28 cellular contexts compared by ENCODE assay signal in the genomic region with DNA sequence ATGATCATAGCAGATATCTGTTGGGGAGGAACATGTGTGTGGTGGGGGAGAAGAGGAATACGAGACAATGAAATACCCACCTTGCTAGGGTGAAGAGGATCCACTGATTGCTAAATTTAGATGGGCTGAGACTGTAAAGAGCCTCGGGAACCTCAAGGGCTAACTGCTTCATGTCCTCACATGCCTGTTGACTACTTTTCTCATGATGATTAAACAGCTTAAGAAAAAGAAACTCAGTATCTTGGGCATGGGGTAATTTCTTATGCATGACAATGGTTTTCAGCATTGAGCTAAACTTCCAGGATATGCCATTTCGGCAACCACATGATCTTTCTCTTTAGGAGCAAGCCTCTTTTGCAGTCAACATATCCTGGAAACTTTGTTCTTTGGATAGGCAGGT. TPM values are rescaled to one million over a fixed set of nuclear protein-coding genes. Genes with fewer than 3 reads are reported as not detected.
"Had no signal": no experiment of that assay in that cellular context is flagged by ENCODE, and none has a peak within 500 bp of the region (broad histone marks: within the 10 kb centered on the region; RNA-seq: fewer than 3 reads in every experiment).

No MANE protein-coding gene starts in this region.

- FAIRE-seq: islet of Langerhans had no signal

- H3K4me1 ChIP-seq: uterus had no signal

- H3K4me3 ChIP-seq: adrenal gland, body of pancreas, coronary artery, dorsolateral prefrontal cortex, heart right ventricle, right lobe of liver, skin epidermis, uterus had no signal

- H3K9me3 ChIP-seq: adrenal gland, body of pancreas, heart right ventricle, neutrophil, right lobe of liver, uterus had no signal

- H3K27me3 ChIP-seq: adrenal gland, body of pancreas, heart right ventricle, right lobe of liver, uterus had no signal

- ATAC-seq: activated T-cell treated with anti-CD3 and anti-CD28 coated beads, Interleukin-2, amount 50 U/mL, for 72 hours; body of pancreas; esophagus mucosa; heart right ventricle; left ventricle myocardium superior; right lobe of liver; stimulated activated effector memory CD8-positive, alpha-beta T cell treated with anti-CD3 and anti-CD28 coated beads, Interleukin-12 subunit alpha, Interleukin-12 subunit beta, amount 100 ng/mL, for 72 hours; T-cell had no signal

- H3K36me3 ChIP-seq: adrenal gland, heart right ventricle, neutrophil, right lobe of liver, uterus had no signal

- DNase-seq: activated CD4-positive, alpha-beta T cell treated with anti-CD3 and anti-CD28 coated beads for 4 hours; activated CD4-positive, alpha-beta T cell treated with anti-CD3 and anti-CD28 coated beads, Interleukin-2, amount 50 U/mL, for 4 hours; activated naive CD4-positive, alpha-beta T cell treated with Interleukin-2 at 50 U/mL for 16 hours; activated naive CD8-positive, alpha-beta T cell treated with anti-CD3 and anti-CD28 coated beads for 36 hours; activated T-cell treated with anti-CD3 and anti-CD28 coated beads for 4 hours; activated T-cell treated with anti-CD3 and anti-CD28 coated beads, Interleukin-2, amount 50 U/mL, for 72 hours; adrenal gland; aorta; body of pancreas; dorsolateral prefrontal cortex; effector memory CD4-positive, alpha-beta T cell; foreskin melanocyte; heart right ventricle; left ventricle myocardium superior; naive B cell; nephron progenitor cell; right lobe of liver; stimulated activated CD4-positive, alpha-beta T cell treated with anti-CD3 and anti-CD28 coated beads, Interleukin-12 subunit alpha, Interleukin-12 subunit beta, amount 100 ng/mL, for 4 hours; stimulated activated CD4-positive, alpha-beta T cell treated with anti-CD3 and anti-CD28 coated beads, Interleukin-4, amount 100 ng/mL, for 1 hour; substantia nigra; T-cell; uterus had no signal

- H3K27ac ChIP-seq: adrenal gland, body of pancreas, coronary artery, dorsolateral prefrontal cortex, heart right ventricle, neutrophil, right lobe of liver, uterus had no signal

RNA-seq across cellular contexts. Expression of a gene that starts 3.9 kb away (rescaled TPM):
- total RNA-seq: activated naive CD8-positive, alpha-beta T cell treated with anti-CD3 and anti-CD28 coated beads for 36 hours had no signal
